In the genomic region with DNA sequence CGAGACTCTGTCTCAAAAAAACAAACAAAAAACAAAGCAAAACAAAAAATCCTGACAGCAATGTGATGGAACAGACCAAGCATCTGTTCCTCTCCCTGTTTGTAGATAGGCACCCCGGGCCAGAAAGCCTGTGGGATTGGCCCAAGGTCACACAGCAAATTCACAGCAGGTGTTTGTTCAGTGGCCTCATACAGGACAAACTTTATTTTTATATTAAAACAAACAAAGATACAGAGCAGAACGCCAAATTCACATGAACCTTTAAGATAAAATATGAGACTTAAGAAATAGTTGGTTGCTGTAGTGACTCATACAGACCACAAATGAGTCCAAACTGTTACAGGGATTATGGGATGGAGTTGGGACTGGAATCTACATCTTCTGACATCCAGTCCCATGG, we compare ENCODE assay signal across 18 cellular contexts. TPM values are rescaled to one million over a fixed set of nuclear protein-coding genes. Genes with fewer than 3 reads are reported as not detected.
DNase-seq lines count a peak whose midpoint lies in the region; ATAC-seq, FAIRE-seq and TF ChIP-seq lines count a peak whose summit lies in the region.
"Had no signal": no experiment of that assay in that cellular context is flagged by ENCODE, and none has a peak within 500 bp of the region (broad histone marks: within the 10 kb centered on the region; RNA-seq: fewer than 3 reads in every experiment).

No MANE protein-coding gene starts in this region.

- H3K27ac Mint-ChIP-seq in osteocyte (ENCODE audit: unreplicated experiment) = peak overlapping the region; percentile 38
- H3K27ac Mint-ChIP-seq: activated CD4-positive, alpha-beta T cell treated with anti-CD3 and anti-CD28 coated beads for 36 hours; naive thymus-derived CD4-positive, alpha-beta T cell; stimulated activated naive B cell treated with anti-CD40 and anti-IgM and Interleukin-4, amounts not matched to agents 10 μg/mL and 1 μg/mL and 100 μg/mL, for 72 hours had no signal

- CTCF ChIA-PET in HepG2 (lab: Yijun Ruan, JAX; ENCODE audit: low intra/inter-chr PET ratio, low total read pairs) = no interaction called here

- 59% methylated on average over 3 of the region's 3 CpGs for WGBS in esophagus muscularis mucosa
- WGBS in HepG2 (ENCODE audit: low lambda C conversion rate) = 16% methylated on average over 3 of the region's 3 CpGs

- TF ChIP-seq RAD21 in HepG2 (CRISPR knock-in tag; IDR thresholded peaks at IDR 0.05) = no peak

- H3K9me3 Mint-ChIP-seq in osteocyte (ENCODE audit: unreplicated experiment) = no peaks in the 10 kb centered on the region
- H3K9me3 Mint-ChIP-seq: stimulated activated naive B cell treated with anti-CD40 and anti-IgM and Interleukin-4, amounts not matched to agents 10 μg/mL and 1 μg/mL and 100 μg/mL, for 72 hours had no signal

- peaks cover 10% of the 10 kb centered on the region for H3K4me1 Mint-ChIP-seq in osteocyte (ENCODE audit: unreplicated experiment)
- H3K4me1 Mint-ChIP-seq: activated CD4-positive, alpha-beta T cell treated with anti-CD3 and anti-CD28 coated beads for 36 hours; naive thymus-derived CD4-positive, alpha-beta T cell; stimulated activated naive B cell treated with anti-CD40 and anti-IgM and Interleukin-4, amounts not matched to agents 10 μg/mL and 1 μg/mL and 100 μg/mL, for 72 hours had no signal

- BruUV-seq in HepG2 (replicated peaks; lab: Mats Ljungman, UMichigan) = no TSS peak

- TF ChIP-seq CTCF in osteocyte (IDR thresholded peaks at IDR 0.05) (no peak), esophagus muscularis mucosa (IDR thresholded peaks at IDR 0.05) (no peak), HepG2 (CRISPR knock-in tag; IDR thresholded peaks at IDR 0.05) (no peak)

- ATAC-seq in HG03342 (IDR thresholded peaks at IDR 0.05; ENCODE audit: unreplicated experiment) = no peak
- no peak for ATAC-seq in HepG2
- ATAC-seq: activated CD4-positive, alpha-beta T cell treated with anti-CD3 and anti-CD28 coated beads for 36 hours; naive thymus-derived CD4-positive, alpha-beta T cell; stimulated activated naive B cell treated with anti-CD40 and anti-IgM and Interleukin-4, amounts not matched to agents 10 μg/mL and 1 μg/mL and 100 μg/mL, for 72 hours had no signal

- DNase-seq in ELR (ENCODE audit: low read depth) (peak; percentile 63), RKO (ENCODE audit: low spot score) (peak; percentile 23), dedifferentiated amniotic fluid mesenchymal stem cell (ENCODE audit: extremely low spot score) (peak; percentile 53), osteocyte (ENCODE audit: extremely low spot score, unreplicated experiment) (no peak), NCI-H82 (lab: John Stamatoyannopoulos, UW) (no peak), esophagus muscularis mucosa (ENCODE audit: extremely low spot score) (no peak), HepG2 (ENCODE audit: low spot score) (no peak)
- DNase-seq: activated CD4-positive, alpha-beta T cell treated with anti-CD3 and anti-CD28 coated beads for 36 hours; amygdala; C1 segment of cervical spinal cord; hippocampal formation; naive thymus-derived CD4-positive, alpha-beta T cell; stimulated activated CD4-positive, alpha-beta T cell treated with anti-CD3 and anti-CD28 coated beads, Interleukin-4, amount 100 ng/mL, for 4 hours; stimulated activated naive B cell treated with anti-CD40 and anti-IgM and Interleukin-4, amounts not matched to agents 10 μg/mL and 1 μg/mL and 100 μg/mL, for 72 hours had no signal

- POLR2A ChIA-PET in HepG2 (lab: Yijun Ruan, JAX) = no interaction called here

- no peaks in the 10 kb centered on the region for H3K79me2 ChIP-seq in HepG2 (ENCODE audit: insufficient read depth, low read length)

- no peak overlapping the region for H3K4me2 ChIP-seq in HepG2 (ENCODE audit: low read depth, low read length)
- H3K4me2 ChIP-seq: PC-9 had no signal

- peaks cover 0 to 3% (median 0%) of the 10 kb centered on the region in 4 donors for H3K9me3 ChIP-seq in esophagus muscularis mucosa
- no peaks in the 10 kb centered on the region for H3K9me3 ChIP-seq in HepG2 (ENCODE audit: low read length)

- peaks cover 0 to 12% (median 6%) of the 10 kb centered on the region in 4 donors for H3K4me1 ChIP-seq in esophagus muscularis mucosa
- H3K4me1 ChIP-seq in HepG2 (ENCODE audit: insufficient read depth, low read length) = peaks cover 7% of the 10 kb centered on the region

- no peaks in the 10 kb centered on the region for H3K27me3 Mint-ChIP-seq in osteocyte (ENCODE audit: unreplicated experiment)

- in situ Hi-C loops in HepG2 (cut with HindIII; ENCODE audit: extremely low pct_ligation_motif_present, low pct_unique_long_range_greater_than_20kb) = no loop called here

- no peaks in the 10 kb centered on the region for H4K20me1 ChIP-seq in HepG2 (ENCODE audit: insufficient read depth, low read length)

- TF ChIP-seq POLR2A in esophagus muscularis mucosa (IDR thresholded peaks at IDR 0.05; ENCODE audit: low read depth) (no peak), HepG2 (IDR thresholded peaks at IDR 0.05; ENCODE audit: insufficient read depth in 1 of 2, low read depth in 2 of 2, low read length in 2 of 2) (no peak)

- intact Hi-C loops in esophagus muscularis mucosa (cut with DNase I) = no loop called here
- intact Hi-C loops in HepG2 (cut with micrococcal nuclease; ENCODE audit: unreplicated experiment) = no loop called here

- H3K27me3 ChIP-seq in esophagus muscularis mucosa (no peaks in the 10 kb centered on the region), HepG2 (ENCODE audit: control insufficient read depth in 1 of 2, insufficient read depth in 2 of 2, low read length in 2 of 2) (no peaks in the 10 kb centered on the region; a peak in 1 of 5 replicates)

- no peak overlapping the region for H3K4me3 Mint-ChIP-seq in osteocyte (ENCODE audit: unreplicated experiment)
- H3K4me3 Mint-ChIP-seq: activated CD4-positive, alpha-beta T cell treated with anti-CD3 and anti-CD28 coated beads for 36 hours; naive thymus-derived CD4-positive, alpha-beta T cell; stimulated activated naive B cell treated with anti-CD40 and anti-IgM and Interleukin-4, amounts not matched to agents 10 μg/mL and 1 μg/mL and 100 μg/mL, for 72 hours had no signal

- no peak for TF ChIP-seq EP300 in esophagus muscularis mucosa (IDR thresholded peaks at IDR 0.05)
- TF ChIP-seq EP300 in HepG2 (IDR thresholded peaks at IDR 0.05; ENCODE audit: low read depth in 2 of 2, low read length in 2 of 2) = no peak
- no peak for TF ChIP-seq EP300 in HepG2 (CRISPR knock-in tag; IDR thresholded peaks at IDR 0.05; ENCODE audit: borderline replicate concordance)

- H3K4me3 ChIP-seq in esophagus muscularis mucosa = no peak overlapping the region
- H3K4me3 ChIP-seq in HepG2 (replicated peaks in 1 of 3; ENCODE audit: insufficient read depth in 1 of 3, low read depth in 2 of 3, low read length in 3 of 3) = no peak overlapping the region
- H3K4me3 ChIP-seq: PC-9 had no signal

- no peak overlapping the region for H2AFZ ChIP-seq in HepG2 (ENCODE audit: low read length)
- H2AFZ ChIP-seq: PC-9 had no signal

- H3K36me3 ChIP-seq in esophagus muscularis mucosa (no peaks in the 10 kb centered on the region), HepG2 (replicated peaks in 1 of 2; ENCODE audit: control insufficient read depth in 1 of 2, insufficient read depth in 2 of 2, low read length in 2 of 2) (no peaks in the 10 kb centered on the region)

- no peak for FAIRE-seq in HepG2 (lab: Jason Lieb, UNC)
- FAIRE-seq: urothelium cell line had no signal

- H3K27ac ChIP-seq in esophagus muscularis mucosa (replicated peaks in 1 of 4) (peak overlapping the region in 2 of 4 donors; percentile 2 to 57), HepG2 (ENCODE audit: extremely low read length, insufficient read depth, low read length) (no peak overlapping the region)
- H3K27ac ChIP-seq: PC-9 had no signal

- no peaks in the 10 kb centered on the region for H3K36me3 Mint-ChIP-seq in osteocyte (ENCODE audit: unreplicated experiment)
- H3K36me3 Mint-ChIP-seq: naive thymus-derived CD4-positive, alpha-beta T cell; stimulated activated naive B cell treated with anti-CD40 and anti-IgM and Interleukin-4, amounts not matched to agents 10 μg/mL and 1 μg/mL and 100 μg/mL, for 72 hours had no signal

- no peak overlapping the region for H3K9ac ChIP-seq in HepG2 (ENCODE audit: insufficient read depth, low read depth, low read length)

RNA-seq across cellular contexts. Expression of a gene that starts 2.3 kb away (rescaled TPM):
- total RNA-seq in osteocyte (not detected in 2 replicates), esophagus muscularis mucosa (not detected), HepG2 (2016; rRNA removed; fragmentation: Illumina TruSeq; extraction: Trizol) (not detected in 2 replicates)
- not detected in 2 replicates for total RNA-seq in HepG2 (2016; cell fraction: cytosol; rRNA removed; fragmentation: Illumina TruSeq; extraction: Trizol; ENCODE audit: low read depth)
- not detected in 2 replicates for total RNA-seq in HepG2 (2016; cell fraction: insoluble cytoplasmic fraction; rRNA removed; fragmentation: Illumina TruSeq; extraction: Trizol)
- total RNA-seq in HepG2 (2016; cell fraction: membrane; rRNA removed; fragmentation: Illumina TruSeq; extraction: Trizol) = not detected in 2 replicates
- not detected in 2 replicates for total RNA-seq in HepG2 (2016; cell fraction: nucleus; rRNA removed; fragmentation: Illumina TruSeq; extraction: Trizol)
- polyA plus RNA-seq in HepG2 (2011; rRNA removed) = not detected in 2 replicates
- polyA plus RNA-seq in HepG2 (2011; cell fraction: cytosol; rRNA removed) = not detected in 2 replicates
- polyA plus RNA-seq in HepG2 (2011; cell fraction: nucleus; rRNA removed) = not detected in 2 replicates
- not detected in 2 replicates for polyA plus RNA-seq in HepG2 (2012)
- polyA plus RNA-seq in HepG2 (2016; cell fraction: cytosol; fragmentation: Illumina TruSeq; extraction: Trizol; ENCODE audit: low read depth) = not detected in 2 replicates
- polyA plus RNA-seq in HepG2 (2016; cell fraction: insoluble cytoplasmic fraction; fragmentation: Illumina TruSeq; extraction: Trizol; ENCODE audit: low read depth) = not detected in 2 replicates
- not detected in 2 replicates for polyA plus RNA-seq in HepG2 (2016; cell fraction: membrane; fragmentation: Illumina TruSeq; extraction: Trizol; ENCODE audit: low read depth)
- not detected in 2 replicates for polyA plus RNA-seq in HepG2 (2016; cell fraction: nucleus; fragmentation: Illumina TruSeq; extraction: Trizol; ENCODE audit: insufficient read depth, low read depth)
- not detected in 2 replicates for polyA minus RNA-seq in HepG2 (2011; rRNA and poly(A)+ RNA removed; ENCODE audit: low replicate concordance)
- polyA minus RNA-seq in HepG2 (2011; cell fraction: cytosol; rRNA and poly(A)+ RNA removed) = not detected in 2 replicates
- not detected in 2 replicates for polyA minus RNA-seq in HepG2 (2011; cell fraction: nucleus; rRNA and poly(A)+ RNA removed)
- total RNA-seq: activated CD4-positive, alpha-beta T cell treated with anti-CD3 and anti-CD28 coated beads for 36 hours; naive thymus-derived CD4-positive, alpha-beta T cell; PC-9; T-helper 1 cell treated with Interleukin-12 subunit alpha and Interleukin-12 subunit beta and Interleukin-4 antibody, amounts not matched to agents 30 ng/mL and 1 ng/mL, for 36 hours had no signal
- polyA plus RNA-seq: naive thymus-derived CD4-positive, alpha-beta T cell had no signal

RNA-seq across cellular contexts. Expression of a gene that starts 16.0 kb away (rescaled TPM):
- total RNA-seq in osteocyte = not detected in 2 replicates
- under 1 TPM in 1 of 4 donors, not detected in 3; 0.66 TPM for total RNA-seq in esophagus muscularis mucosa
- total RNA-seq in HepG2 (2016; rRNA removed; fragmentation: Illumina TruSeq; extraction: Trizol) = not detected in 2 replicates
- not detected in 2 replicates for total RNA-seq in HepG2 (2016; cell fraction: cytosol; rRNA removed; fragmentation: Illumina TruSeq; extraction: Trizol; ENCODE audit: low read depth)
- total RNA-seq in HepG2 (2016; cell fraction: insoluble cytoplasmic fraction; rRNA removed; fragmentation: Illumina TruSeq; extraction: Trizol) = not detected in 2 replicates
- total RNA-seq in HepG2 (2016; cell fraction: membrane; rRNA removed; fragmentation: Illumina TruSeq; extraction: Trizol) = not detected in 2 replicates
- not detected in 2 replicates for total RNA-seq in HepG2 (2016; cell fraction: nucleus; rRNA removed; fragmentation: Illumina TruSeq; extraction: Trizol)
- polyA plus RNA-seq in HepG2 (2011; rRNA removed) = not detected in 2 replicates
- polyA plus RNA-seq in HepG2 (2011; cell fraction: cytosol; rRNA removed) = not detected in 2 replicates
- not detected in 2 replicates for polyA plus RNA-seq in HepG2 (2011; cell fraction: nucleus; rRNA removed)
- polyA plus RNA-seq in HepG2 (2012) = not detected in 2 replicates
- polyA plus RNA-seq in HepG2 (2016; cell fraction: cytosol; fragmentation: Illumina TruSeq; extraction: Trizol; ENCODE audit: low read depth) = not detected in 2 replicates
- not detected in 2 replicates for polyA plus RNA-seq in HepG2 (2016; cell fraction: insoluble cytoplasmic fraction; fragmentation: Illumina TruSeq; extraction: Trizol; ENCODE audit: low read depth)
- polyA plus RNA-seq in HepG2 (2016; cell fraction: membrane; fragmentation: Illumina TruSeq; extraction: Trizol; ENCODE audit: low read depth) = not detected in 2 replicates
- not detected in 2 replicates for polyA plus RNA-seq in HepG2 (2016; cell fraction: nucleus; fragmentation: Illumina TruSeq; extraction: Trizol; ENCODE audit: insufficient read depth, low read depth)
- not detected in 2 replicates for polyA minus RNA-seq in HepG2 (2011; rRNA and poly(A)+ RNA removed; ENCODE audit: low replicate concordance)
- polyA minus RNA-seq in HepG2 (2011; cell fraction: cytosol; rRNA and poly(A)+ RNA removed) = not detected in 2 replicates
- not detected in 2 replicates for polyA minus RNA-seq in HepG2 (2011; cell fraction: nucleus; rRNA and poly(A)+ RNA removed)
- total RNA-seq: activated CD4-positive, alpha-beta T cell treated with anti-CD3 and anti-CD28 coated beads for 36 hours; PC-9 had no signal
- polyA plus RNA-seq: naive thymus-derived CD4-positive, alpha-beta T cell had no signal

RNA-seq across cellular contexts. Expression of a gene that starts 21.6 kb away (rescaled TPM):
- total RNA-seq in osteocyte = not detected in 2 replicates
- not detected for total RNA-seq in esophagus muscularis mucosa
- total RNA-seq in HepG2 (2016; rRNA removed; fragmentation: Illumina TruSeq; extraction: Trizol) = not detected in 2 replicates
- total RNA-seq in HepG2 (2016; cell fraction: cytosol; rRNA removed; fragmentation: Illumina TruSeq; extraction: Trizol; ENCODE audit: low read depth) = not detected in 2 replicates
- not detected in 2 replicates for total RNA-seq in HepG2 (2016; cell fraction: insoluble cytoplasmic fraction; rRNA removed; fragmentation: Illumina TruSeq; extraction: Trizol)
- not detected in 2 replicates for total RNA-seq in HepG2 (2016; cell fraction: membrane; rRNA removed; fragmentation: Illumina TruSeq; extraction: Trizol)
- not detected in 2 replicates for total RNA-seq in HepG2 (2016; cell fraction: nucleus; rRNA removed; fragmentation: Illumina TruSeq; extraction: Trizol)
- not detected in 2 replicates for polyA plus RNA-seq in HepG2 (2011; rRNA removed)
- not detected in 2 replicates for polyA plus RNA-seq in HepG2 (2011; cell fraction: cytosol; rRNA removed)
- not detected in 2 replicates for polyA plus RNA-seq in HepG2 (2011; cell fraction: nucleus; rRNA removed)
- polyA plus RNA-seq in HepG2 (2012) = not detected in 2 replicates
- polyA plus RNA-seq in HepG2 (2016; cell fraction: cytosol; fragmentation: Illumina TruSeq; extraction: Trizol; ENCODE audit: low read depth) = not detected in 2 replicates
- not detected in 2 replicates for polyA plus RNA-seq in HepG2 (2016; cell fraction: insoluble cytoplasmic fraction; fragmentation: Illumina TruSeq; extraction: Trizol; ENCODE audit: low read depth)
- not detected in 2 replicates for polyA plus RNA-seq in HepG2 (2016; cell fraction: membrane; fragmentation: Illumina TruSeq; extraction: Trizol; ENCODE audit: low read depth)
- not detected in 2 replicates for polyA plus RNA-seq in HepG2 (2016; cell fraction: nucleus; fragmentation: Illumina TruSeq; extraction: Trizol; ENCODE audit: insufficient read depth, low read depth)
- not detected in 2 replicates for polyA minus RNA-seq in HepG2 (2011; rRNA and poly(A)+ RNA removed; ENCODE audit: low replicate concordance)
- polyA minus RNA-seq in HepG2 (2011; cell fraction: cytosol; rRNA and poly(A)+ RNA removed) = not detected in 2 replicates
- not detected in 2 replicates for polyA minus RNA-seq in HepG2 (2011; cell fraction: nucleus; rRNA and poly(A)+ RNA removed)
- total RNA-seq: activated CD4-positive, alpha-beta T cell treated with anti-CD3 and anti-CD28 coated beads for 36 hours; naive thymus-derived CD4-positive, alpha-beta T cell; PC-9; T-helper 1 cell treated with Interleukin-12 subunit alpha and Interleukin-12 subunit beta and Interleukin-4 antibody, amounts not matched to agents 30 ng/mL and 1 ng/mL, for 36 hours had no signal
- polyA plus RNA-seq: naive thymus-derived CD4-positive, alpha-beta T cell had no signal

RNA-seq across cellular contexts. Expression of a gene that starts 44.6 kb away (rescaled TPM):
- 20.3 and 21.9 TPM in 2 replicates for total RNA-seq in osteocyte
- 10 to 100 TPM; 30.3 to 57.4 (median 55.2) TPM for total RNA-seq in esophagus muscularis mucosa
- 9.9 and 12.7 TPM in 2 replicates for total RNA-seq in HepG2 (2016; rRNA removed; fragmentation: Illumina TruSeq; extraction: Trizol)
- total RNA-seq in HepG2 (2016; cell fraction: cytosol; rRNA removed; fragmentation: Illumina TruSeq; extraction: Trizol; ENCODE audit: low read depth) = 3.5 and 3.8 TPM in 2 replicates
- total RNA-seq in HepG2 (2016; cell fraction: insoluble cytoplasmic fraction; rRNA removed; fragmentation: Illumina TruSeq; extraction: Trizol) = 10.0 and 12.8 TPM in 2 replicates
- total RNA-seq in HepG2 (2016; cell fraction: membrane; rRNA removed; fragmentation: Illumina TruSeq; extraction: Trizol) = 10.3 and 10.6 TPM in 2 replicates
- total RNA-seq in HepG2 (2016; cell fraction: nucleus; rRNA removed; fragmentation: Illumina TruSeq; extraction: Trizol) = 5.1 and 5.7 TPM in 2 replicates
- 9.4 and 10.9 TPM in 2 replicates for polyA plus RNA-seq in HepG2 (2011; rRNA removed)
- polyA plus RNA-seq in HepG2 (2011; cell fraction: cytosol; rRNA removed) = 9.0 and 11.9 TPM in 2 replicates
- polyA plus RNA-seq in HepG2 (2011; cell fraction: nucleus; rRNA removed) = 16.4 and 20.1 TPM in 2 replicates
- 13.1 and 13.3 TPM in 2 replicates for polyA plus RNA-seq in HepG2 (2012)
- polyA plus RNA-seq in HepG2 (2016; cell fraction: cytosol; fragmentation: Illumina TruSeq; extraction: Trizol; ENCODE audit: low read depth) = 5.6 and 6.2 TPM in 2 replicates
- 16.6 and 21.1 TPM in 2 replicates for polyA plus RNA-seq in HepG2 (2016; cell fraction: insoluble cytoplasmic fraction; fragmentation: Illumina TruSeq; extraction: Trizol; ENCODE audit: low read depth)
- polyA plus RNA-seq in HepG2 (2016; cell fraction: membrane; fragmentation: Illumina TruSeq; extraction: Trizol; ENCODE audit: low read depth) = 11.7 and 12.3 TPM in 2 replicates
- polyA plus RNA-seq in HepG2 (2016; cell fraction: nucleus; fragmentation: Illumina TruSeq; extraction: Trizol; ENCODE audit: insufficient read depth, low read depth) = 13.8 and 16.7 TPM in 2 replicates
- polyA minus RNA-seq in HepG2 (2011; rRNA and poly(A)+ RNA removed; ENCODE audit: low replicate concordance) = 7.2 and 33.1 TPM in 2 replicates
- 5.6 and 6.2 TPM in 2 replicates for polyA minus RNA-seq in HepG2 (2011; cell fraction: cytosol; rRNA and poly(A)+ RNA removed)
- polyA minus RNA-seq in HepG2 (2011; cell fraction: nucleus; rRNA and poly(A)+ RNA removed) = 2.6 and 3.4 TPM in 2 replicates

Comparison
In these comparisons a context has a peak if more than half of its experiments do, and no peak if none do; other contexts are left out.
1. DNase-seq: peak in ELR (single experiment), RKO (single experiment) and dedifferentiated amniotic fluid mesenchymal stem cell (single experiment); none in osteocyte (single experiment), NCI-H82 (single experiment), esophagus muscularis mucosa (single experiment) and HepG2 (single experiment).